In the genomic region with DNA sequence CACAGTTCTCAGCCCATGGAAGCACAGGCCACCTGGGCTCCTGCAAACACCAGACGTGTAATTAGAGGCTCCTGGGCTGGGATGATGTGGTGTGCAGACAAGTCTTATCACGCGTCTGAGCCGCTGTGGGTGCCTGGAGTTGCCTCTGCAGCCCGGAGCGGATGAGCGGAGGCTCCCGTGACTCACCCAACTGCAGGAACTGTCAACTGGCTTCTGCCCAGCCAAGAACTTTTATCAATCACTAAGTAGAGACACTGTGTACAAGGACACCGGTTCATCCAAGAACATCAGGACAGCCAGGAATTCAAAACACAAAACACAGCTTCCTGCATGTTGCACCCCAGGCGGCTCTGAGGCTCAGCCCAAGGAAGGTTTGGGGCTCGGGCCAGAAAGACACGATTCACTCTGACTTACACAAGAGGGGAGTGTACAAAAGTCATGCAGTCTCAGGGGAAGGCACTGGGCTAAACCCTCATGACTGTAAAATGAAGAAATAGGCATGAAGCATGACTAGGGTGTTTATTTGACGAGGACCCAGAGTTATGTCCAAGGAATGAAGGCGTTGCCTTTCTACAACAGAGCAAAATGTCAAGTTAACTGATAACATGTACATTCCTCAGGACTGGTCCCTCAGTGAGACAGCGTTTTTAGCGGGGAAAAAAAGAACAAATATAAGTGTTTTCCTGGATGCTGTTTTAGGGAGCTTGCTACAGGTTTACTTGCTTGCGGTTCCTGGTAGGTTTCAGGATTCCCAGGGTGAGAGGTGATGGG, we compare ENCODE assay signal across 1 cellular context.
A peak's percentile ranks its signal among the peaks of the same experiment; 100 is the strongest.
TF ChIP-seq lines count a peak whose summit lies in the region.

No MANE protein-coding gene starts in this region.

TF ChIP-seq in K562, 482 proteins besides CTCF, POLR2A, EP300 and RAD21 (continued from another document and continues in another):
- TF ChIP-seq, protein P1, sequence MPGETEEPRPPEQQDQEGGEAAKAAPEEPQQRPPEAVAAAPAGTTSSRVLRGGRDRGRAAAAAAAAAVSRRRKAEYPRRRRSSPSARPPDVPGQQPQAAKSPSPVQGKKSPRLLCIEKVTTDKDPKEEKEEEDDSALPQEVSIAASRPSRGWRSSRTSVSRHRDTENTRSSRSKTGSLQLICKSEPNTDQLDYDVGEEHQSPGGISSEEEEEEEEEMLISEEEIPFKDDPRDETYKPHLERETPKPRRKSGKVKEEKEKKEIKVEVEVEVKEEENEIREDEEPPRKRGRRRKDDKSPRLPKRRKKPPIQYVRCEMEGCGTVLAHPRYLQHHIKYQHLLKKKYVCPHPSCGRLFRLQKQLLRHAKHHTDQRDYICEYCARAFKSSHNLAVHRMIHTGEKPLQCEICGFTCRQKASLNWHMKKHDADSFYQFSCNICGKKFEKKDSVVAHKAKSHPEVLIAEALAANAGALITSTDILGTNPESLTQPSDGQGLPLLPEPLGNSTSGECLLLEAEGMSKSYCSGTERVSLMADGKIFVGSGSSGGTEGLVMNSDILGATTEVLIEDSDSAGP (CRISPR knock-in tag; IDR thresholded peaks at IDR 0.05) = 0 out of 2 replicates have a peak, but pooled peaks have one; percentile 33
- TF ChIP-seq NR2C1 (IDR thresholded peaks at IDR 0.05) (no peak), NR2C1 (tag; IDR thresholded peaks at IDR 0.05) (0 out of 2 replicates have a peak, but pooled peaks have one; percentile 6), PML (IDR thresholded peaks at IDR 0.05; ENCODE audit: low read length) (peak; percentile 80; the same call in 1 of the 2 replicates), TEAD1 (CRISPR knock-in tag; IDR thresholded peaks at IDR 0.05) (0 out of 4 replicates have a peak, but pooled peaks have one; percentile 2 to 62), NBN (IDR thresholded peaks at IDR 0.05; ENCODE audit: low read depth) (peak; percentile 61; the same call in 1 of the 2 replicates), ELF2 (CRISPR knock-in tag; IDR thresholded peaks at IDR 0.05) (no peak), KDM1A (IDR thresholded peaks at IDR 0.05) (peak; percentile 76 to 77), CTBP1 (IDR thresholded peaks at IDR 0.05; ENCODE audit: borderline replicate concordance) (peak; percentile 98), XRCC5 (IDR thresholded peaks at IDR 0.05; ENCODE audit: low read depth, low read length) (peak; percentile 83), MAFF (IDR thresholded peaks at IDR 0.05; ENCODE audit: low read length) (peak; percentile 45; the same call in 1 of the 2 replicates), ZBED1 (IDR thresholded peaks at IDR 0.05) (peak; percentile 31; the same call in 1 of the 2 replicates), ZFP36 (IDR thresholded peaks at IDR 0.05; ENCODE audit: low read depth, low read length, partially characterized antibody) (no peak), ZNF764 (CRISPR knock-in tag; IDR thresholded peaks at IDR 0.05; ENCODE audit: low read depth) (no peak), NCOA1 (IDR thresholded peaks at IDR 0.05; ENCODE audit: low read depth) (peak; percentile 81; the same call in 1 of the 2 replicates), L3MBTL2 (IDR thresholded peaks at IDR 0.05) (0 out of 2 replicates have a peak, but pooled peaks have one; percentile 43), PHTF2 (CRISPR knock-in tag; IDR thresholded peaks at IDR 0.05) (no peak), MEIS2 (IDR thresholded peaks at IDR 0.05; ENCODE audit: partially characterized antibody) (peak; percentile 75), TRIM24 (IDR thresholded peaks at IDR 0.05) (peak; percentile 86 to 89), KLF10 (CRISPR knock-in tag; IDR thresholded peaks at IDR 0.05) (no peak), SP1 (CRISPR knock-in tag; IDR thresholded peaks at IDR 0.05) (no peak), ZNF561 (CRISPR knock-in tag; conservative IDR thresholded peaks at IDR 0.05) (no peak), NEUROD1 (IDR thresholded peaks at IDR 0.05; ENCODE audit: borderline replicate concordance, low read depth, low read length, partially characterized antibody) (peak; percentile 86), ASH1L (IDR thresholded peaks at IDR 0.05; ENCODE audit: borderline replicate concordance, low read depth, partially characterized antibody) (no peak), MAZ (CRISPR knock-in tag; conservative IDR thresholded peaks at IDR 0.05 in 1 of 2, IDR thresholded peaks at IDR 0.05 in 1 of 2) (peak; percentile 16 to 36; a peak in 1 of 4 replicates), THRAP3 (IDR thresholded peaks at IDR 0.05; ENCODE audit: borderline replicate concordance) (no peak), DACH1 (IDR thresholded peaks at IDR 0.05; ENCODE audit: partially characterized antibody) (peak; percentile 76), CBFA2T3 (IDR thresholded peaks at IDR 0.05) (peak; percentile 98), ZNF79 (CRISPR knock-in tag; IDR thresholded peaks at IDR 0.05; ENCODE audit: low read depth) (no peak), PTBP1 (IDR thresholded peaks at IDR 0.05; ENCODE audit: low read depth, low read length) (0 out of 2 replicates have a peak, but pooled peaks have one; percentile 36), CREM (IDR thresholded peaks at IDR 0.05; ENCODE audit: low read depth) (peak; percentile 85), ZBTB1 (CRISPR knock-in tag; IDR thresholded peaks at IDR 0.05; ENCODE audit: borderline replicate concordance, low read depth) (no peak), C11orf30 (IDR thresholded peaks at IDR 0.05; ENCODE audit: low read depth) (peak; percentile 78), SOX6 (IDR thresholded peaks at IDR 0.05) (peak; percentile 84)
- TF ChIP-seq, protein P2, sequence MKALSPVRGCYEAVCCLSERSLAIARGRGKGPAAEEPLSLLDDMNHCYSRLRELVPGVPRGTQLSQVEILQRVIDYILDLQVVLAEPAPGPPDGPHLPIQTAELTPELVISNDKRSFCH (CRISPR knock-in tag; IDR thresholded peaks at IDR 0.05) = no peak
- TF ChIP-seq, protein P2 (tag; IDR thresholded peaks at IDR 0.05) = peak; percentile 80
- TF ChIP-seq, protein P3, sequence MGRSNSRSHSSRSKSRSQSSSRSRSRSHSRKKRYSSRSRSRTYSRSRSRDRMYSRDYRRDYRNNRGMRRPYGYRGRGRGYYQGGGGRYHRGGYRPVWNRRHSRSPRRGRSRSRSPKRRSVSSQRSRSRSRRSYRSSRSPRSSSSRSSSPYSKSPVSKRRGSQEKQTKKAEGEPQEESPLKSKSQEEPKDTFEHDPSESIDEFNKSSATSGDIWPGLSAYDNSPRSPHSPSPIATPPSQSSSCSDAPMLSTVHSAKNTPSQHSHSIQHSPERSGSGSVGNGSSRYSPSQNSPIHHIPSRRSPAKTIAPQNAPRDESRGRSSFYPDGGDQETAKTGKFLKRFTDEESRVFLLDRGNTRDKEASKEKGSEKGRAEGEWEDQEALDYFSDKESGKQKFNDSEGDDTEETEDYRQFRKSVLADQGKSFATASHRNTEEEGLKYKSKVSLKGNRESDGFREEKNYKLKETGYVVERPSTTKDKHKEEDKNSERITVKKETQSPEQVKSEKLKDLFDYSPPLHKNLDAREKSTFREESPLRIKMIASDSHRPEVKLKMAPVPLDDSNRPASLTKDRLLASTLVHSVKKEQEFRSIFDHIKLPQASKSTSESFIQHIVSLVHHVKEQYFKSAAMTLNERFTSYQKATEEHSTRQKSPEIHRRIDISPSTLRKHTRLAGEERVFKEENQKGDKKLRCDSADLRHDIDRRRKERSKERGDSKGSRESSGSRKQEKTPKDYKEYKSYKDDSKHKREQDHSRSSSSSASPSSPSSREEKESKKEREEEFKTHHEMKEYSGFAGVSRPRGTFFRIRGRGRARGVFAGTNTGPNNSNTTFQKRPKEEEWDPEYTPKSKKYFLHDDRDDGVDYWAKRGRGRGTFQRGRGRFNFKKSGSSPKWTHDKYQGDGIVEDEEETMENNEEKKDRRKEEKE (IDR thresholded peaks at IDR 0.05; ENCODE audit: borderline replicate concordance in 1 of 2, control insufficient read depth in 1 of 2, low read depth in 2 of 2, low read length in 1 of 2) = peak in 1 of 2 experiments; percentile 83; a peak in 1 of 4 replicates
- TF ChIP-seq, protein P4, sequence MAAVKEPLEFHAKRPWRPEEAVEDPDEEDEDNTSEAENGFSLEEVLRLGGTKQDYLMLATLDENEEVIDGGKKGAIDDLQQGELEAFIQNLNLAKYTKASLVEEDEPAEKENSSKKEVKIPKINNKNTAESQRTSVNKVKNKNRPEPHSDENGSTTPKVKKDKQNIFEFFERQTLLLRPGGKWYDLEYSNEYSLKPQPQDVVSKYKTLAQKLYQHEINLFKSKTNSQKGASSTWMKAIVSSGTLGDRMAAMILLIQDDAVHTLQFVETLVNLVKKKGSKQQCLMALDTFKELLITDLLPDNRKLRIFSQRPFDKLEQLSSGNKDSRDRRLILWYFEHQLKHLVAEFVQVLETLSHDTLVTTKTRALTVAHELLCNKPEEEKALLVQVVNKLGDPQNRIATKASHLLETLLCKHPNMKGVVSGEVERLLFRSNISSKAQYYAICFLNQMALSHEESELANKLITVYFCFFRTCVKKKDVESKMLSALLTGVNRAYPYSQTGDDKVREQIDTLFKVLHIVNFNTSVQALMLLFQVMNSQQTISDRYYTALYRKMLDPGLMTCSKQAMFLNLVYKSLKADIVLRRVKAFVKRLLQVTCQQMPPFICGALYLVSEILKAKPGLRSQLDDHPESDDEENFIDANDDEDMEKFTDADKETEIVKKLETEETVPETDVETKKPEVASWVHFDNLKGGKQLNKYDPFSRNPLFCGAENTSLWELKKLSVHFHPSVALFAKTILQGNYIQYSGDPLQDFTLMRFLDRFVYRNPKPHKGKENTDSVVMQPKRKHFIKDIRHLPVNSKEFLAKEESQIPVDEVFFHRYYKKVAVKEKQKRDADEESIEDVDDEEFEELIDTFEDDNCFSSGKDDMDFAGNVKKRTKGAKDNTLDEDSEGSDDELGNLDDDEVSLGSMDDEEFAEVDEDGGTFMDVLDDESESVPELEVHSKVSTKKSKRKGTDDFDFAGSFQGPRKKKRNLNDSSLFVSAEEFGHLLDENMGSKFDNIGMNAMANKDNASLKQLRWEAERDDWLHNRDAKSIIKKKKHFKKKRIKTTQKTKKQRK (IDR thresholded peaks at IDR 0.05; ENCODE audit: borderline replicate concordance, low read depth, low read length) = no peak
- TF ChIP-seq, protein P5, sequence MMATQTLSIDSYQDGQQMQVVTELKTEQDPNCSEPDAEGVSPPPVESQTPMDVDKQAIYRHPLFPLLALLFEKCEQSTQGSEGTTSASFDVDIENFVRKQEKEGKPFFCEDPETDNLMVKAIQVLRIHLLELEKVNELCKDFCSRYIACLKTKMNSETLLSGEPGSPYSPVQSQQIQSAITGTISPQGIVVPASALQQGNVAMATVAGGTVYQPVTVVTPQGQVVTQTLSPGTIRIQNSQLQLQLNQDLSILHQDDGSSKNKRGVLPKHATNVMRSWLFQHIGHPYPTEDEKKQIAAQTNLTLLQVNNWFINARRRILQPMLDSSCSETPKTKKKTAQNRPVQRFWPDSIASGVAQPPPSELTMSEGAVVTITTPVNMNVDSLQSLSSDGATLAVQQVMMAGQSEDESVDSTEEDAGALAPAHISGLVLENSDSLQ (IDR thresholded peaks at IDR 0.05) = peak; percentile 66
